In genomic region chr16:89732142-89732917, GRCh38 we compare ENCODE assay signal across 1 cellular context.
TF ChIP-seq lines count a peak whose summit lies in the region.

No MANE protein-coding gene starts in this region.

TF ChIP-seq in K562, 482 proteins besides CTCF, POLR2A, EP300 and RAD21:
- TF ChIP-seq ZNF143 (CRISPR knock-in tag; IDR thresholded peaks at IDR 0.05) (no peak), SUPT5H (IDR thresholded peaks at IDR 0.05) (peak; percentile 59), RBM22 (IDR thresholded peaks at IDR 0.05; ENCODE audit: low read depth, low read length, poor library complexity, severe bottlenecking) (peak; percentile 87), POLR2G (IDR thresholded peaks at IDR 0.05; ENCODE audit: low read depth, low read length) (peak; percentile 82), SIRT6 (IDR thresholded peaks at IDR 0.05; ENCODE audit: low read depth, low read length) (peak; percentile 29), CHD7 (IDR thresholded peaks at IDR 0.05; ENCODE audit: low read depth, low read length) (peak; percentile 7), PCBP1 (IDR thresholded peaks at IDR 0.05; ENCODE audit: low read depth, low read length, poor library complexity, severe bottlenecking) (peak; percentile 24), PML (IDR thresholded peaks at IDR 0.05; ENCODE audit: low read length) (0 out of 2 replicates have a peak, but pooled peaks have one; percentile 24), NELFE (IDR thresholded peaks at IDR 0.05; ENCODE audit: insufficient read depth, insufficient read length) (no peak), KDM2B (CRISPR knock-in tag; IDR thresholded peaks at IDR 0.05) (no peak), RBFOX2 (IDR thresholded peaks at IDR 0.05; ENCODE audit: low read depth, low read length) (peak; percentile 65)
